ENCODE assay signal across 15 cellular contexts in genomic region chr17:78727476-78728229, GRCh38. TPM values are rescaled to one million over a fixed set of nuclear protein-coding genes. Genes with fewer than 3 reads are reported as not detected.
DNase-seq lines count a peak whose midpoint lies in the region; ATAC-seq and TF ChIP-seq lines count a peak whose summit lies in the region.
"Had no signal": no experiment of that assay in that cellular context is flagged by ENCODE, and none has a peak within 500 bp of the region (broad histone marks: within the 10 kb centered on the region; RNA-seq: fewer than 3 reads in every experiment).

No MANE protein-coding gene starts in this region.

- CTCF ChIA-PET in activated naive CD4-positive, alpha-beta T cell treated with anti-CD3 and anti-CD28 coated beads, Interleukin-2, amount 10 ng/mL, durations not matched to agents 7 days and 5 days (lab: Charles Lee) = interaction anchor here (1.6 kb wide), 1 partner anchor 15 kb away, joined by 3 read pairs; no protein-coding TSS in a partner anchor

- DNase-seq in activated naive CD4-positive, alpha-beta T cell treated with anti-CD3 and anti-CD28 coated beads, Interleukin-2, amount 10 ng/mL, durations not matched to agents 7 days and 5 days = no peak
- DNase-seq in activated naive CD4-positive, alpha-beta T cell (lab: John Stamatoyannopoulos, UW) = no peak
- no peak for DNase-seq in Jurkat, Clone E6-1 (ENCODE audit: low read depth, low spot score)
- no peak for DNase-seq in stimulated activated naive CD8-positive, alpha-beta T cell treated with anti-CD3 and anti-CD28 coated beads, Interleukin-15, amount 100 ng/mL, for 72 hours
- DNase-seq in AG08395 (ENCODE audit: low spot score) = no peak
- no peak for DNase-seq in activated CD4-positive, CD25-positive, alpha-beta regulatory T cell treated with anti-CD3 and anti-CD28 coated beads, Interleukin-2, amount 50 U/mL, for 72 hours
- no peak for DNase-seq in foreskin keratinocyte
- DNase-seq: DMS 273 treated with DMSO at 0.1 percent for 48 hours; effector CD4-positive, alpha-beta T cell; hippocampal formation; Karpas-422; NCI-H1436 treated with DMSO at 0.1 percent for 48 hours; NCI-H345 had no signal

- peaks cover 51% of the 10 kb centered on the region for H3K36me3 Mint-ChIP-seq in activated naive CD4-positive, alpha-beta T cell treated with anti-CD3 and anti-CD28 coated beads, Interleukin-2, amount 10 ng/mL, durations not matched to agents 7 days and 5 days
- no peaks in the 10 kb centered on the region for H3K36me3 Mint-ChIP-seq in activated naive CD8-positive, alpha-beta T cell

- H3K27me3 ChIP-seq in foreskin keratinocyte = no peaks in the 10 kb centered on the region

- no peak for TF ChIP-seq CTCF in foreskin keratinocyte (conservative IDR thresholded peaks at IDR 0.05)

- no peaks in the 10 kb centered on the region for H3K27me3 Mint-ChIP-seq in activated naive CD4-positive, alpha-beta T cell treated with anti-CD3 and anti-CD28 coated beads, Interleukin-2, amount 10 ng/mL, durations not matched to agents 7 days and 5 days
- no peaks in the 10 kb centered on the region for H3K27me3 Mint-ChIP-seq in activated naive CD8-positive, alpha-beta T cell
- H3K27me3 Mint-ChIP-seq in stimulated activated naive CD8-positive, alpha-beta T cell treated with anti-CD3 and anti-CD28 coated beads, Interleukin-15, amount 100 ng/mL, for 72 hours = no peaks in the 10 kb centered on the region

- H3K27ac ChIP-seq in foreskin keratinocyte = no peak overlapping the region
- H3K27ac ChIP-seq: skin epidermis had no signal

- peak overlapping the region; percentile 48 for H3K4me3 ChIP-seq in Jurkat, Clone E6-1 (ENCODE audit: low read length)
- H3K4me3 ChIP-seq: skin epidermis had no signal

- peak overlapping the region; percentile 19 for H3K4me3 Mint-ChIP-seq in activated naive CD4-positive, alpha-beta T cell treated with anti-CD3 and anti-CD28 coated beads, Interleukin-2, amount 10 ng/mL, durations not matched to agents 7 days and 5 days
- peak overlapping the region; percentile 75 for H3K4me3 Mint-ChIP-seq in activated naive CD8-positive, alpha-beta T cell
- peak overlapping the region; percentile 34 to 59 for H3K4me3 Mint-ChIP-seq in stimulated activated naive CD8-positive, alpha-beta T cell treated with anti-CD3 and anti-CD28 coated beads, Interleukin-15, amount 100 ng/mL, for 72 hours

- no peak for ATAC-seq in stimulated activated naive CD8-positive, alpha-beta T cell treated with anti-CD3 and anti-CD28 coated beads, Interleukin-15, amount 100 ng/mL, for 72 hours
- no peak for ATAC-seq in foreskin keratinocyte

- peak overlapping the region; percentile 89 for H3K27ac Mint-ChIP-seq in activated naive CD4-positive, alpha-beta T cell treated with anti-CD3 and anti-CD28 coated beads, Interleukin-2, amount 10 ng/mL, durations not matched to agents 7 days and 5 days
- peak overlapping the region; percentile 85 for H3K27ac Mint-ChIP-seq in activated naive CD8-positive, alpha-beta T cell
- peak overlapping the region in 1 of 2 donors; percentile 65 for H3K27ac Mint-ChIP-seq in stimulated activated naive CD8-positive, alpha-beta T cell treated with anti-CD3 and anti-CD28 coated beads, Interleukin-15, amount 100 ng/mL, for 72 hours

- no peaks in the 10 kb centered on the region for H3K4me1 ChIP-seq in foreskin keratinocyte

- H3K9me3 Mint-ChIP-seq in activated naive CD4-positive, alpha-beta T cell treated with anti-CD3 and anti-CD28 coated beads, Interleukin-2, amount 10 ng/mL, durations not matched to agents 7 days and 5 days = no peaks in the 10 kb centered on the region
- H3K9me3 Mint-ChIP-seq in activated naive CD8-positive, alpha-beta T cell (ENCODE audit: low read depth) = no peaks in the 10 kb centered on the region
- H3K9me3 Mint-ChIP-seq in stimulated activated naive CD8-positive, alpha-beta T cell treated with anti-CD3 and anti-CD28 coated beads, Interleukin-15, amount 100 ng/mL, for 72 hours = no peaks in the 10 kb centered on the region

- H3K4me1 Mint-ChIP-seq in activated naive CD4-positive, alpha-beta T cell treated with anti-CD3 and anti-CD28 coated beads, Interleukin-2, amount 10 ng/mL, durations not matched to agents 7 days and 5 days = peaks cover 91% of the 10 kb centered on the region
- H3K4me1 Mint-ChIP-seq in activated naive CD8-positive, alpha-beta T cell (ENCODE audit: low read depth) = peaks cover 91% of the 10 kb centered on the region
- H3K4me1 Mint-ChIP-seq in stimulated activated naive CD8-positive, alpha-beta T cell treated with anti-CD3 and anti-CD28 coated beads, Interleukin-15, amount 100 ng/mL, for 72 hours = peaks cover 97% of the 10 kb centered on the region

RNA-seq across cellular contexts. Expression of gene CYTH1, which starts 54.4 kb away (rescaled TPM):
- 99.1 TPM for polyA plus RNA-seq in Jurkat, Clone E6-1 (2012; ENCODE audit: insufficient read depth, insufficient read length)
- total RNA-seq in foreskin keratinocyte = 23.4 and 27.4 TPM in 2 replicates
- 15.1 and 18.8 TPM in 2 replicates for polyA plus RNA-seq in foreskin keratinocyte

Comparison
In these comparisons a context has a peak if more than half of its experiments do, and no peak if none do; other contexts are left out.
1. H3K4me3 Mint-ChIP-seq: peak in every context shown above with its lines; median percentile 75 in activated naive CD8-positive, alpha-beta T cell; 46 in stimulated activated naive CD8-positive, alpha-beta T cell treated with anti-CD3 and anti-CD28 coated beads, Interleukin-15, amount 100 ng/mL, for 72 hours; 19 in activated naive CD4-positive, alpha-beta T cell treated with anti-CD3 and anti-CD28 coated beads, Interleukin-2, amount 10 ng/mL, durations not matched to agents 7 days and 5 days.